In genomic region chr9:21030389-21031035, GRCh38 we compare ENCODE assay signal across 1 cellular context.
TF ChIP-seq lines count a peak whose summit lies in the region.

No MANE protein-coding gene starts in this region.

TF ChIP-seq in endothelial cell of umbilical vein, 7 proteins besides CTCF, POLR2A, EP300 and RAD21 (continued from another document):
- TF ChIP-seq POLR2AphosphoS5 (IDR thresholded peaks at IDR 0.05; ENCODE audit: insufficient read depth, low read depth, low read length) (no peak), FOS (IDR thresholded peaks at IDR 0.05; ENCODE audit: borderline replicate concordance, insufficient read depth, low read length) (no peak), JUN (IDR thresholded peaks at IDR 0.05; ENCODE audit: borderline replicate concordance, insufficient read depth, insufficient read length, low read depth) (no peak), MYC (IDR thresholded peaks at IDR 0.05; ENCODE audit: low read depth, low read length) (no peak), EZH2 (IDR thresholded peaks at IDR 0.05; ENCODE audit: borderline replicate concordance, low read depth, low read length, severe bottlenecking) (no peak)
